ENCODE assay signal across 20 cellular contexts in genomic region chr14:25909361-25909760, GRCh38.
"Had no signal": no experiment of that assay in that cellular context is flagged by ENCODE, and none has a peak within 500 bp of the region (broad histone marks: within the 10 kb centered on the region; RNA-seq: fewer than 3 reads in every experiment).

No MANE protein-coding gene starts in this region.

- H3K4me1 ChIP-seq: foreskin keratinocyte, left ventricle myocardium inferior, pancreas, spleen, stomach had no signal

- H3K27ac ChIP-seq: coronary artery, foreskin keratinocyte, left ventricle myocardium inferior, pancreas, sigmoid colon, spleen, stomach, thoracic aorta had no signal

- ATAC-seq: activated naive CD4-positive, alpha-beta T cell treated with anti-CD3 and anti-CD28 coated beads, Interleukin-2, amount 50 U/mL, for 72 hours; activated T-cell treated with anti-CD3 and anti-CD28 coated beads, Interleukin-2, amount 50 U/mL, for 72 hours; foreskin keratinocyte; pancreas had no signal

- H3K27me3 Mint-ChIP-seq: activated CD4-positive, alpha-beta T cell treated with anti-CD3 and anti-CD28 coated beads, Interleukin-2, amount 10 ng/mL, durations not matched to agents 24 days and 14 days; central memory CD8-positive, alpha-beta T cell; naive B cell had no signal

- H3K27me3 ChIP-seq: foreskin keratinocyte, sigmoid colon, spleen, stomach had no signal

- H3K4me3 ChIP-seq: coronary artery, left ventricle myocardium inferior, pancreas, sigmoid colon, spleen, stomach, thoracic aorta had no signal

- H3K4me1 Mint-ChIP-seq: activated CD4-positive, alpha-beta T cell treated with anti-CD3 and anti-CD28 coated beads, Interleukin-2, amount 10 ng/mL, durations not matched to agents 24 days and 14 days; central memory CD8-positive, alpha-beta T cell; naive B cell had no signal

- H3K36me3 Mint-ChIP-seq: activated naive CD4-positive, alpha-beta T cell treated with anti-CD3 and anti-CD28 coated beads, Interleukin-2, amount 50 U/mL, for 72 hours; brain; naive B cell had no signal

- H3K4me3 Mint-ChIP-seq: activated CD4-positive, alpha-beta T cell treated with anti-CD3 and anti-CD28 coated beads, Interleukin-2, amount 10 ng/mL, durations not matched to agents 24 days and 14 days; activated T-cell treated with anti-CD3 and anti-CD28 coated beads, Interleukin-2, amount 50 U/mL, for 72 hours; brain; central memory CD8-positive, alpha-beta T cell; naive B cell had no signal

- H3K36me3 ChIP-seq: left ventricle myocardium inferior, pancreas, sigmoid colon, spleen, stomach, thoracic aorta had no signal

- H3K9me3 Mint-ChIP-seq: brain had no signal

- H3K27ac Mint-ChIP-seq: activated CD4-positive, alpha-beta T cell treated with anti-CD3 and anti-CD28 coated beads, Interleukin-2, amount 10 ng/mL, durations not matched to agents 24 days and 14 days; activated naive CD4-positive, alpha-beta T cell treated with anti-CD3 and anti-CD28 coated beads, Interleukin-2, amount 50 U/mL, for 72 hours; activated T-cell treated with anti-CD3 and anti-CD28 coated beads, Interleukin-2, amount 50 U/mL, for 72 hours; naive B cell had no signal

- H3K9me3 ChIP-seq: left ventricle myocardium inferior, pancreas, sigmoid colon, spleen, stomach, thoracic aorta had no signal

- DNase-seq: activated CD4-positive, alpha-beta T cell treated with anti-CD3 and anti-CD28 coated beads, Interleukin-2, amount 10 ng/mL, durations not matched to agents 24 days and 14 days; activated CD4-positive, CD25-positive, alpha-beta regulatory T cell; activated CD8-positive, alpha-beta memory T cell treated with anti-CD3 and anti-CD28 coated beads, Interleukin-2, amount 50 U/mL, for 48 hours; activated gamma-delta T cell; activated T-cell treated with anti-CD3 and anti-CD28 coated beads, Interleukin-2, amount 50 U/mL, for 72 hours; amygdala; foreskin keratinocyte; glutamatergic neuron; hypothalamus; left ventricle myocardium inferior; naive B cell; pancreas; sigmoid colon; spleen; stomach had no signal
